In the genomic region with DNA sequence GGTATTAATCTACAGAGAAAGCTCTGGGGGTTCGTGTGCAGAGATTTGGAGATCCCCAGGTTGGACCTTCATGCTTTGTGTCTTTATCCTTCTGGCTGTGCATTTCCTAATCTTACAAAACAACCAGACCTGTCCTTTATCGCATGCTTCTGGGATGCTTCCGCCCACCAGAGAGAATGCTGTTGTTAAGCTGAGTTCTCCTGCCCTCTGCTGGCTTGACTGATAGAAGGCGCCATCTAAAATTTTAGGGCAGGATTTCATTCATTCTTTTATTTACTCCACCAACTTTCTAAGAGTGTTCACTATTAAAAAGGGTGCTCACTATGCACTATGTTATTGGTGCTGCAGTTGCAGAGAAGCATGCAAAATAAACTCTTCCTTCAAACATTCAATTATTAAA, we compare ENCODE assay signal across 1 cellular context.
A peak's percentile ranks its signal among the peaks of the same experiment; 100 is the strongest.
TF ChIP-seq lines count a peak whose summit lies in the region.

No MANE protein-coding gene starts in this region.

TF ChIP-seq in HepG2, 621 proteins besides CTCF, POLR2A, EP300 and RAD21 (continued from another document):
- no peak for TF ChIP-seq TFDP2 (CRISPR knock-in tag; IDR thresholded peaks at IDR 0.05)
- TF ChIP-seq SMC3 (IDR thresholded peaks at IDR 0.05; ENCODE audit: low read length): peak; percentile 60
- peak; percentile 15; the same call in 1 of the 2 replicates for TF ChIP-seq ETV5 (CRISPR knock-in tag; IDR thresholded peaks at IDR 0.05; ENCODE audit: borderline replicate concordance)
- no peak for TF ChIP-seq ZNF839 (CRISPR knock-in tag; IDR thresholded peaks at IDR 0.05; ENCODE audit: borderline replicate concordance)
TF ChIP-seq in HepG2: peak in this region for 3.
